Comparison of ENCODE assay signal across 9 cellular contexts in the genomic region with DNA sequence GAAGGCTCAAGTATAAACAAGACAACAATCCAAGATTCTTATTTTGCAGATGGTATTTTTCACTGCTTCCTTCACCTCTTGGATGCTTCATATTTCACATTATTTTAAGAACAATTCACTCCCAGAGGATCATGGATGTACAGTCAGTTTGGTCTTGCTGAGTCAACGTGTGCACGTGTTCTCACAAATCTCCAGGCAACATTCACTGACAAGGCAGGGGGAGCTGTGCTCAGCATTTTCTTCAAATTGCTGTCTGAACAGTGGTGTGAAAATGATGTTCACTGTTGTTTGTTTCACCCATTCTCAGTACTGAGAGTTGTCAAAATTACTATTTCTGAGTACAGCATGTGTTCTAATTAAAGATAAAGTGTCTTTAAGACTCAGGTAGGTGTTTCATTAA.
DNase-seq lines count a peak whose midpoint lies in the region; ATAC-seq, FAIRE-seq and TF ChIP-seq lines count a peak whose summit lies in the region.
"Had no signal": no experiment of that assay in that cellular context is flagged by ENCODE, and none has a peak within 500 bp of the region (broad histone marks: within the 10 kb centered on the region; RNA-seq: fewer than 3 reads in every experiment).

No MANE protein-coding gene starts in this region.

- H3K9ac ChIP-seq in HepG2 (ENCODE audit: insufficient read depth, low read depth, low read length): no peak overlapping the region

- no peaks in the 10 kb centered on the region for H3K27me3 ChIP-seq in HepG2 (ENCODE audit: control insufficient read depth in 1 of 2, insufficient read depth in 2 of 2, low read length in 2 of 2)
- H3K27me3 ChIP-seq: transverse colon had no signal

- CTCF ChIA-PET in HepG2 (lab: Yijun Ruan, JAX; ENCODE audit: low intra/inter-chr PET ratio, low total read pairs): no interaction called here

- no peak overlapping the region for H3K27ac ChIP-seq in HepG2 (ENCODE audit: extremely low read length, insufficient read depth, low read length)
- H3K27ac ChIP-seq: transverse colon had no signal

- TF ChIP-seq CTCF in astrocyte of the cerebellum (IDR thresholded peaks at IDR 0.05; ENCODE audit: low read depth, low read length, missing control alignments) (peak; percentile 31), HepG2 (CRISPR knock-in tag; IDR thresholded peaks at IDR 0.05) (peak; percentile 34; the same call in 1 of the 2 replicates)

- H3K4me3 ChIP-seq in astrocyte of the cerebellum (ENCODE audit: low read depth, low read length): no peak overlapping the region
- H3K4me3 ChIP-seq in HepG2 (replicated peaks in 1 of 3; ENCODE audit: insufficient read depth in 1 of 3, low read depth in 2 of 3, low read length in 3 of 3): no peak overlapping the region
- H3K4me3 ChIP-seq: transverse colon had no signal

- POLR2A ChIA-PET in HepG2 (lab: Yijun Ruan, JAX): no interaction called here

- peak; percentile 8 for DNase-seq in Caki2 (ENCODE audit: low read depth)
- peak; percentile 97 for DNase-seq in LHCN-M2 (ENCODE audit: low read depth)
- no peak for DNase-seq in astrocyte of the cerebellum (ENCODE audit: low read depth)
- DNase-seq in HepG2 (ENCODE audit: low spot score): no peak
- DNase-seq in NCI-H2227 treated with DMSO at 0.1 percent for 48 hours (lab: John Stamatoyannopoulos, UW): no peak
- no peak for DNase-seq in activated T-cell treated with anti-CD3 and anti-CD28 coated beads, Interleukin-2, amount 50 U/mL, for 48 hours
- DNase-seq: transverse colon had no signal

- TF ChIP-seq RAD21 in HepG2 (CRISPR knock-in tag; IDR thresholded peaks at IDR 0.05): no peak

- ATAC-seq in HepG2 (no peak), GM21619 (IDR thresholded peaks at IDR 0.05; ENCODE audit: unreplicated experiment) (no peak), GM18873 (IDR thresholded peaks at IDR 0.05; ENCODE audit: low FRiP score, unreplicated experiment) (no peak)

- H4K20me1 ChIP-seq in HepG2 (ENCODE audit: insufficient read depth, low read length): no peaks in the 10 kb centered on the region; the same call in 1 of the 2 replicates

- H3K4me1 ChIP-seq in HepG2 (ENCODE audit: insufficient read depth, low read length): no peaks in the 10 kb centered on the region
- H3K4me1 ChIP-seq: transverse colon had no signal

- intact Hi-C loops in HepG2 (cut with micrococcal nuclease; ENCODE audit: unreplicated experiment): no loop called here

- no peaks in the 10 kb centered on the region for H3K36me3 ChIP-seq in HepG2 (replicated peaks in 1 of 2; ENCODE audit: control insufficient read depth in 1 of 2, insufficient read depth in 2 of 2, low read length in 2 of 2)
- H3K36me3 ChIP-seq: transverse colon had no signal

- no peaks in the 10 kb centered on the region for H3K9me3 ChIP-seq in HepG2 (ENCODE audit: low read length)
- H3K9me3 ChIP-seq: transverse colon had no signal

- no peak overlapping the region for H3K4me2 ChIP-seq in HepG2 (ENCODE audit: low read depth, low read length)

- TF ChIP-seq EP300 in HepG2 (IDR thresholded peaks at IDR 0.05; ENCODE audit: low read depth in 2 of 2, low read length in 2 of 2) (no peak), HepG2 (CRISPR knock-in tag; IDR thresholded peaks at IDR 0.05; ENCODE audit: borderline replicate concordance) (no peak)

- TF ChIP-seq POLR2A in HepG2 (IDR thresholded peaks at IDR 0.05; ENCODE audit: insufficient read depth in 1 of 2, low read depth in 2 of 2, low read length in 2 of 2): no peak

- FAIRE-seq in HepG2 (lab: Jason Lieb, UNC): peak; percentile 53

- 8% methylated on average over 2 of the region's 2 CpGs for WGBS in HepG2 (ENCODE audit: low lambda C conversion rate)

- BruUV-seq in HepG2 (replicated peaks; lab: Mats Ljungman, UMichigan): no TSS peak

- no peaks in the 10 kb centered on the region for H3K79me2 ChIP-seq in HepG2 (ENCODE audit: insufficient read depth, low read length)

- no peak overlapping the region for H2AFZ ChIP-seq in HepG2 (ENCODE audit: low read length)

- in situ Hi-C loops in Caki2 (cut with HindIII; ENCODE audit: low pct_unique_long_range_greater_than_20kb, low sequenced_read_pairs) (no loop called here), astrocyte of the cerebellum (cut with HindIII; ENCODE audit: low sequenced_read_pairs) (no loop called here), HepG2 (cut with HindIII; ENCODE audit: extremely low pct_ligation_motif_present, low pct_unique_long_range_greater_than_20kb) (no loop called here)

TF ChIP-seq in HepG2, 621 proteins besides CTCF, POLR2A, EP300 and RAD21:
- peak; percentile 39; the same call in 1 of the 2 replicates for TF ChIP-seq BHLHE40 (IDR thresholded peaks at IDR 0.05; ENCODE audit: low read length)
- TF ChIP-seq, protein P1, sequence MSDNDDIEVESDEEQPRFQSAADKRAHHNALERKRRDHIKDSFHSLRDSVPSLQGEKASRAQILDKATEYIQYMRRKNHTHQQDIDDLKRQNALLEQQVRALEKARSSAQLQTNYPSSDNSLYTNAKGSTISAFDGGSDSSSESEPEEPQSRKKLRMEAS (IDR thresholded peaks at IDR 0.05): peak; percentile 48
- TF ChIP-seq RARG (CRISPR knock-in tag; IDR thresholded peaks at IDR 0.05; ENCODE audit: low read depth): no peak
- no peak for TF ChIP-seq SIX4 (CRISPR knock-in tag; IDR thresholded peaks at IDR 0.05)
- TF ChIP-seq TOPORS (CRISPR knock-in tag; IDR thresholded peaks at IDR 0.05): no peak
- peak; percentile 53 to 70 for TF ChIP-seq MAFK (conservative IDR thresholded peaks at IDR 0.05 in 1 of 2, IDR thresholded peaks at IDR 0.05 in 1 of 2; ENCODE audit: low read length in 2 of 2)
- 0 out of 2 replicates have a peak, but pooled peaks have one; percentile 42 for TF ChIP-seq TGIF2 (CRISPR knock-in tag; IDR thresholded peaks at IDR 0.05)
- TF ChIP-seq YEATS4 (CRISPR knock-in tag; IDR thresholded peaks at IDR 0.05; ENCODE audit: borderline replicate concordance): no peak
- 0 out of 2 replicates have a peak, but pooled peaks have one; percentile 30 for TF ChIP-seq SAP130 (CRISPR knock-in tag; IDR thresholded peaks at IDR 0.05; ENCODE audit: low read depth)
- peak; percentile 37; the same call in 1 of the 2 replicates for TF ChIP-seq FOSL2 (CRISPR knock-in tag; IDR thresholded peaks at IDR 0.05)
- peak; percentile 71 for TF ChIP-seq MAFF (IDR thresholded peaks at IDR 0.05; ENCODE audit: low read depth, low read length)
- no peak for TF ChIP-seq PHF20 (CRISPR knock-in tag; IDR thresholded peaks at IDR 0.05)
- no peak for TF ChIP-seq ZNF136 (CRISPR knock-in tag; IDR thresholded peaks at IDR 0.05; ENCODE audit: low read depth)
TF ChIP-seq in HepG2: peak in this region for 7.

Comparison
In these comparisons a context has a peak if more than half of its experiments do, and no peak if none do; other contexts are left out.
1. DNase-seq: peak in Caki2 (single experiment) and LHCN-M2 (single experiment); none in astrocyte of the cerebellum (single experiment), HepG2 (single experiment), NCI-H2227 treated with DMSO at 0.1 percent for 48 hours (single experiment) and activated T-cell treated with anti-CD3 and anti-CD28 coated beads, Interleukin-2, amount 50 U/mL, for 48 hours (0 of 2).